ENCODE assay signal across 11 cellular contexts in the genomic region with DNA sequence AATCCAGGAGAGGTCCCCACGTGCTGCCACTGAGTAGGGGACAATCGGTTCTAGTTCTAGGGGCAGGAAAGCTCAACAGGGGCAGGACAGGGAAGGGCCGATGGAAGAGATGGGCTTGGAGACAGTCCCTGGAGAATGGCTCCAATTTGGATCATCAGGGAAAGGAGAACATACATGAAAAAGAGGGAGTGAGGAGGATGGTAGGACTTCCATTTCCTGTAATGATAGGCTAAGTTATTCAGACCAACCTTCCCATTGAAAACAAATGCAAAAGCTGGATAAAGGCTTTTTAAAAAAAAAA. TPM values are rescaled to one million over a fixed set of nuclear protein-coding genes. Genes with fewer than 3 reads are reported as not detected.
DNase-seq lines count a peak whose midpoint lies in the region; ATAC-seq, FAIRE-seq and TF ChIP-seq lines count a peak whose summit lies in the region.
"Had no signal": no experiment of that assay in that cellular context is flagged by ENCODE, and none has a peak within 500 bp of the region (broad histone marks: within the 10 kb centered on the region; RNA-seq: fewer than 3 reads in every experiment).

No MANE protein-coding gene starts in this region.

- H3K18ac ChIP-seq in H1 (ENCODE audit: extremely low read depth, low read length) = no peak overlapping the region

- no peak overlapping the region for H4K5ac ChIP-seq in H1 (ENCODE audit: insufficient read length, low read depth, low read length)

- no peak overlapping the region for H2BK5ac ChIP-seq in H1 (ENCODE audit: low read depth, low read length)

- TF ChIP-seq POLR2A in HepG2 (IDR thresholded peaks at IDR 0.05; ENCODE audit: insufficient read depth in 1 of 2, low read depth in 2 of 2, low read length in 2 of 2) (no peak), right lobe of liver (IDR thresholded peaks at IDR 0.05) (no peak), H1 (IDR thresholded peaks at IDR 0.05; ENCODE audit: control extremely low read depth in 1 of 2, low read depth in 2 of 2, low read length in 2 of 2) (no peak)

- H3K27ac ChIP-seq in HepG2 (ENCODE audit: extremely low read length, insufficient read depth, low read length) = no peak overlapping the region
- no peak overlapping the region for H3K27ac ChIP-seq in right lobe of liver
- H3K27ac ChIP-seq in OCI-LY3 (ENCODE audit: low read length) = no peak overlapping the region
- H3K27ac ChIP-seq in H1 (ENCODE audit: low read depth, low read length) = no peak overlapping the region
- H3K27ac ChIP-seq in smooth muscle cell (ENCODE audit: low read depth) = no peak overlapping the region

- peaks cover 5% of the 10 kb centered on the region for H3K9me3 ChIP-seq in HepG2 (ENCODE audit: low read length)
- no peaks in the 10 kb centered on the region for H3K9me3 ChIP-seq in right lobe of liver
- H3K9me3 ChIP-seq in OCI-LY3 (ENCODE audit: insufficient read depth, low read length) = no peaks in the 10 kb centered on the region
- H3K9me3 ChIP-seq in H1 (ENCODE audit: insufficient read depth in 2 of 2, low read depth in 1 of 2, low read length in 1 of 2) = peaks cover 7 to 13% of the 10 kb centered on the region in 2 experiments; a peak in 2 of 4 replicates
- H3K9me3 ChIP-seq in smooth muscle cell (replicated peaks; ENCODE audit: low read depth) = no peaks in the 10 kb centered on the region

- no peaks in the 10 kb centered on the region for H3F3A ChIP-seq in smooth muscle cell (ENCODE audit: low read depth)

- no peaks in the 10 kb centered on the region for H3K23me2 ChIP-seq in H1 (ENCODE audit: low read depth, low read length)

- H2BK20ac ChIP-seq in H1 (ENCODE audit: low read length) = no peak overlapping the region

- no peak overlapping the region for H2BK120ac ChIP-seq in H1 (replicated peaks; ENCODE audit: low read depth, low read length)

- H3K79me1 ChIP-seq in H1 (ENCODE audit: low read depth, low read length) = no peaks in the 10 kb centered on the region

- in situ Hi-C loops in HepG2 (cut with HindIII; ENCODE audit: extremely low pct_ligation_motif_present, low pct_unique_long_range_greater_than_20kb) = loop anchor here (5.0 kb wide), 2 partner anchors 76 to 126 kb away; no protein-coding TSS in a partner anchor

- BruUV-seq in HepG2 (replicated peaks; lab: Mats Ljungman, UMichigan) = no TSS peak

- no peak overlapping the region for H3K56ac ChIP-seq in H1 (replicated peaks; ENCODE audit: insufficient read length, low read depth, low read length)

- intact Hi-C loops in HepG2 (cut with micrococcal nuclease; ENCODE audit: unreplicated experiment) = loop anchor here (1.0 to 10.0 kb wide), 3 partner anchors 79 to 169 kb away; no protein-coding TSS in a partner anchor
- intact Hi-C loops in right lobe of liver (cut with DNase I) = no loop called here

- H3K4me1 ChIP-seq in HepG2 (ENCODE audit: insufficient read depth, low read length) (peaks cover 7% of the 10 kb centered on the region), right lobe of liver (no peaks in the 10 kb centered on the region), OCI-LY3 (ENCODE audit: low read length) (peaks cover 8% of the 10 kb centered on the region), H1 (replicated peaks in 1 of 4; ENCODE audit: control insufficient read depth in 3 of 4, insufficient read depth in 4 of 4, low read length in 3 of 4) (no peaks in the 10 kb centered on the region), smooth muscle cell (ENCODE audit: low read depth) (no peaks in the 10 kb centered on the region)

- ATAC-seq in HepG2 (peak; percentile 51), right lobe of liver (no peak), GM21723 (IDR thresholded peaks at IDR 0.05; ENCODE audit: unreplicated experiment) (no peak), GM21825 (IDR thresholded peaks at IDR 0.05; ENCODE audit: unreplicated experiment) (no peak)

- no peak overlapping the region for H2BK15ac ChIP-seq in H1 (ENCODE audit: low read length)

- no peaks in the 10 kb centered on the region for H4K20me1 ChIP-seq in HepG2 (ENCODE audit: insufficient read depth, low read length)
- H4K20me1 ChIP-seq in OCI-LY3 (ENCODE audit: insufficient read depth, low read length) = no peaks in the 10 kb centered on the region
- H4K20me1 ChIP-seq in H1 (replicated peaks in 1 of 2; ENCODE audit: control insufficient read depth in 1 of 2, insufficient read depth in 2 of 2, low read length in 2 of 2) = no peaks in the 10 kb centered on the region
- H4K20me1 ChIP-seq in smooth muscle cell (ENCODE audit: low read depth) = no peaks in the 10 kb centered on the region

- no peak for FAIRE-seq in HepG2 (lab: Jason Lieb, UNC)
- FAIRE-seq in H1 (lab: Jason Lieb, UNC) = no peak

- H3K4me3 ChIP-seq in HepG2 (replicated peaks in 1 of 3; ENCODE audit: insufficient read depth in 1 of 3, low read depth in 2 of 3, low read length in 3 of 3) = peak overlapping the region; percentile 14 to 64 (median 45)
- no peak overlapping the region for H3K4me3 ChIP-seq in right lobe of liver
- peak overlapping the region; percentile 58 for H3K4me3 ChIP-seq in OCI-LY3 (ENCODE audit: low read length)
- no peak overlapping the region for H3K4me3 ChIP-seq in H1 (ENCODE audit: extremely low read depth in 1 of 4, insufficient read depth in 2 of 4, low read depth in 3 of 4, low read length in 4 of 4)
- no peak overlapping the region for H3K4me3 ChIP-seq in smooth muscle cell

- no peak overlapping the region for H2BK12ac ChIP-seq in H1 (ENCODE audit: low read depth, low read length)

- TF ChIP-seq CTCF in HepG2 (CRISPR knock-in tag; IDR thresholded peaks at IDR 0.05) (no peak), right lobe of liver (IDR thresholded peaks at IDR 0.05) (no peak), OCI-LY3 (IDR thresholded peaks at IDR 0.05; ENCODE audit: low read depth, low read length) (no peak), H1 (IDR thresholded peaks at IDR 0.05; ENCODE audit: control extremely low read depth in 1 of 3, insufficient read depth in 1 of 3, low read depth in 1 of 3, low read length in 3 of 3) (no peak), smooth muscle cell (IDR thresholded peaks at IDR 0.05; ENCODE audit: borderline replicate concordance, insufficient read depth, poor library complexity, severe bottlenecking) (no peak)

- H3K9ac ChIP-seq in HepG2 (ENCODE audit: insufficient read depth, low read depth, low read length) = peak overlapping the region; percentile 54
- H3K9ac ChIP-seq in OCI-LY3 (ENCODE audit: low read length) = peak overlapping the region; percentile 45; the same call in 1 of the 2 replicates
- H3K9ac ChIP-seq in H1 (replicated peaks in 1 of 4; ENCODE audit: extremely low read depth in 1 of 4, low read depth in 3 of 4, low read length in 3 of 4) = no peak overlapping the region
- no peak overlapping the region for H3K9ac ChIP-seq in smooth muscle cell (ENCODE audit: low read depth)

- peak overlapping the region; percentile 99 for H2AFZ ChIP-seq in HepG2 (ENCODE audit: low read length)
- peak overlapping the region; percentile 100 for H2AFZ ChIP-seq in OCI-LY3 (ENCODE audit: low read depth, low read length)
- H2AFZ ChIP-seq in H1 (ENCODE audit: low read length) = peak overlapping the region; percentile 43
- peak overlapping the region; percentile 72 for H2AFZ ChIP-seq in smooth muscle cell (ENCODE audit: low read depth)

- no peak overlapping the region for H4K8ac ChIP-seq in H1 (ENCODE audit: extremely low read depth, insufficient read depth, low read length)

- WGBS in HepG2 (ENCODE audit: low lambda C conversion rate) = 13% methylated on average over 3 of the region's 3 CpGs
- 71% methylated on average over 3 of the region's 3 CpGs for WGBS in right lobe of liver (ENCODE audit: insufficient coverage, low coverage, low lambda C conversion rate, missing lambda C conversion rate)
- 60% methylated on average over 3 of the region's 3 CpGs; no CpG with 5 or more reads in 1 of the 2 experiments for WGBS in H1 (ENCODE audit: extremely low coverage in 1 of 2, insufficient coverage in 1 of 2, insufficient read length in 1 of 2, insufficient replicate concordance in 2 of 2, low coverage in 1 of 2, low lambda C conversion rate in 2 of 2, missing lambda C conversion rate in 1 of 2), 2 experiments
- WGBS in smooth muscle cell (ENCODE audit: low lambda C conversion rate) = 69% methylated on average over 3 of the region's 3 CpGs

- H4K91ac ChIP-seq in H1 (replicated peaks; ENCODE audit: insufficient read length, low read length) = no peak overlapping the region

- no peak overlapping the region for H3K23ac ChIP-seq in H1 (ENCODE audit: insufficient read length)

- POLR2A ChIA-PET in HepG2 (lab: Yijun Ruan, JAX) (interaction anchor here (0.6 to 2.2 kb wide), 8 partner anchors 12 to 178 kb away, joined by 3 to 10 read pairs (median 4); partner anchors contain the start of genes GPATCH8 and GRN), H1 (lab: Charles Lee; ENCODE audit: partially characterized antibody) (interaction anchor here (0.6 to 1.9 kb wide), 6 partner anchors 8 to 160 kb away, joined by 3 to 10 read pairs (median 4); partner anchors contain the start of genes FAM171A2 and GPATCH8)

- no peak for DNase-seq in HepG2 (ENCODE audit: low spot score)
- DNase-seq in right lobe of liver = no peak
- no peak for DNase-seq in H1 (ENCODE audit: low read depth in 1 of 2, low spot score in 2 of 2)
- no peak for DNase-seq in smooth muscle cell (lab: John Stamatoyannopoulos, UW; ENCODE audit: unreplicated experiment)
- DNase-seq in stimulated activated CD8-positive, alpha-beta memory T cell treated with anti-CD3 and anti-CD28 coated beads, Interleukin-4, amount 100 ng/mL, for 48 hours = no peak
- DNase-seq: DMS79 treated with DMSO at 0.1 percent for 48 hours, NCI-H446 treated with DMSO at 0.1 percent for 48 hours had no signal

- no peaks in the 10 kb centered on the region for H3K79me2 ChIP-seq in HepG2 (ENCODE audit: insufficient read depth, low read length)
- H3K79me2 ChIP-seq in OCI-LY3 (ENCODE audit: low read length) = no peaks in the 10 kb centered on the region
- H3K79me2 ChIP-seq in H1 (ENCODE audit: control insufficient read depth in 1 of 2, insufficient read depth in 2 of 2, low read length in 2 of 2) = no peaks in the 10 kb centered on the region
- no peaks in the 10 kb centered on the region for H3K79me2 ChIP-seq in smooth muscle cell (ENCODE audit: low read depth)

- TF ChIP-seq EP300 in HepG2 (IDR thresholded peaks at IDR 0.05; ENCODE audit: low read depth in 2 of 2, low read length in 2 of 2) (no peak), HepG2 (CRISPR knock-in tag; IDR thresholded peaks at IDR 0.05; ENCODE audit: borderline replicate concordance) (no peak), H1 (IDR thresholded peaks at IDR 0.05; ENCODE audit: borderline replicate concordance in 1 of 2, low read depth in 2 of 2, low read length in 2 of 2) (no peak)

- TF ChIP-seq RAD21 in HepG2 (CRISPR knock-in tag; IDR thresholded peaks at IDR 0.05) (no peak), H1 (IDR thresholded peaks at IDR 0.05 in 1 of 2, conservative IDR thresholded peaks at IDR 0.05 in 1 of 2; ENCODE audit: low read depth in 2 of 2, low read length in 2 of 2) (no peak)

- H3K27me3 ChIP-seq in HepG2 (ENCODE audit: control insufficient read depth in 1 of 2, insufficient read depth in 2 of 2, low read length in 2 of 2) = no peaks in the 10 kb centered on the region; a peak in 1 of 5 replicates
- no peaks in the 10 kb centered on the region for H3K27me3 ChIP-seq in right lobe of liver
- no peaks in the 10 kb centered on the region for H3K27me3 ChIP-seq in OCI-LY3 (ENCODE audit: low read depth, low read length)
- H3K27me3 ChIP-seq in H1 (replicated peaks in 1 of 4; ENCODE audit: control insufficient read depth in 3 of 4, extremely low read depth in 1 of 4, insufficient read depth in 3 of 4, low read length in 3 of 4) = no peaks in the 10 kb centered on the region
- H3K27me3 ChIP-seq in smooth muscle cell (ENCODE audit: low read depth) = no peaks in the 10 kb centered on the region

- no peaks in the 10 kb centered on the region for H3K36me3 ChIP-seq in HepG2 (replicated peaks in 1 of 2; ENCODE audit: control insufficient read depth in 1 of 2, insufficient read depth in 2 of 2, low read length in 2 of 2)
- H3K36me3 ChIP-seq in right lobe of liver = no peaks in the 10 kb centered on the region
- no peaks in the 10 kb centered on the region for H3K36me3 ChIP-seq in OCI-LY3 (replicated peaks; ENCODE audit: low read depth, low read length)
- no peaks in the 10 kb centered on the region for H3K36me3 ChIP-seq in H1 (ENCODE audit: control insufficient read depth in 2 of 4, insufficient read depth in 4 of 4, low read length in 3 of 4)
- H3K36me3 ChIP-seq in smooth muscle cell (ENCODE audit: low read depth) = no peaks in the 10 kb centered on the region

- H3K14ac ChIP-seq in H1 (ENCODE audit: insufficient read length) = no peak overlapping the region

- no peak overlapping the region for H3K4ac ChIP-seq in H1 (replicated peaks; ENCODE audit: insufficient read length, low read depth, low read length)

- H2AK5ac ChIP-seq in H1 (ENCODE audit: low read depth, low read length) = no peak overlapping the region

- CTCF ChIA-PET in HepG2 (lab: Yijun Ruan, JAX; ENCODE audit: low intra/inter-chr PET ratio, low total read pairs) (interaction anchor here (0.6 to 2.6 kb wide), 5 partner anchors 65 to 168 kb away, joined by 3 to 36 read pairs (median 4); no protein-coding TSS in a partner anchor), H1 (lab: Charles Lee; ENCODE audit: partially characterized antibody) (interaction anchor here (0.6 to 4.0 kb wide), 53 partner anchors 10 to 176 kb away, joined by 3 to 59 read pairs (median 4); partner anchors contain the start of genes FAM171A2, GPATCH8 and ITGA2B)

- H3K4me2 ChIP-seq in HepG2 (ENCODE audit: low read depth, low read length) (peak overlapping the region; percentile 87), OCI-LY3 (ENCODE audit: low read length) (peak overlapping the region; percentile 66), H1 (ENCODE audit: insufficient read depth in 1 of 2, low read depth in 2 of 2, low read length in 2 of 2) (no peak overlapping the region), smooth muscle cell (no peak overlapping the region)

RNA-seq across cellular contexts. Expression of gene GPATCH8, which starts 20.4 kb away (rescaled TPM):
- 21.5 and 37.7 TPM in 2 replicates for total RNA-seq in HepG2 (2016; rRNA removed; fragmentation: Illumina TruSeq; extraction: Trizol)
- total RNA-seq in HepG2 (2016; cell fraction: cytosol; rRNA removed; fragmentation: Illumina TruSeq; extraction: Trizol; ENCODE audit: low read depth) = 10.8 and 13.1 TPM in 2 replicates
- total RNA-seq in HepG2 (2016; cell fraction: insoluble cytoplasmic fraction; rRNA removed; fragmentation: Illumina TruSeq; extraction: Trizol) = 22.3 and 35.2 TPM in 2 replicates
- 11.2 and 12.6 TPM in 2 replicates for total RNA-seq in HepG2 (2016; cell fraction: membrane; rRNA removed; fragmentation: Illumina TruSeq; extraction: Trizol)
- total RNA-seq in HepG2 (2016; cell fraction: nucleus; rRNA removed; fragmentation: Illumina TruSeq; extraction: Trizol) = 49.3 and 55.3 TPM in 2 replicates
- 19.8 and 20.7 TPM in 2 replicates for polyA plus RNA-seq in HepG2 (2011; rRNA removed)
- polyA plus RNA-seq in HepG2 (2011; cell fraction: cytosol; rRNA removed) = 6.0 and 7.9 TPM in 2 replicates
- 24.4 and 28.4 TPM in 2 replicates for polyA plus RNA-seq in HepG2 (2011; cell fraction: nucleus; rRNA removed)
- polyA plus RNA-seq in HepG2 (2012) = 21.5 and 23.5 TPM in 2 replicates
- 0.87 and 1.2 TPM in 2 replicates for polyA plus RNA-seq in HepG2 (2016; cell fraction: cytosol; fragmentation: Illumina TruSeq; extraction: Trizol; ENCODE audit: low read depth)
- 15.4 and 18.6 TPM in 2 replicates for polyA plus RNA-seq in HepG2 (2016; cell fraction: insoluble cytoplasmic fraction; fragmentation: Illumina TruSeq; extraction: Trizol; ENCODE audit: low read depth)
- 2.7 and 3.2 TPM in 2 replicates for polyA plus RNA-seq in HepG2 (2016; cell fraction: membrane; fragmentation: Illumina TruSeq; extraction: Trizol; ENCODE audit: low read depth)
- polyA plus RNA-seq in HepG2 (2016; cell fraction: nucleus; fragmentation: Illumina TruSeq; extraction: Trizol; ENCODE audit: insufficient read depth, low read depth) = 46.4 and 56.1 TPM in 2 replicates
- polyA minus RNA-seq in HepG2 (2011; rRNA and poly(A)+ RNA removed; ENCODE audit: low replicate concordance) = 26.0 and 26.7 TPM in 2 replicates
- polyA minus RNA-seq in HepG2 (2011; cell fraction: cytosol; rRNA and poly(A)+ RNA removed) = 14.5 and 16.8 TPM in 2 replicates
- polyA minus RNA-seq in HepG2 (2011; cell fraction: nucleus; rRNA and poly(A)+ RNA removed) = 55.7 and 58.8 TPM in 2 replicates
- 10 to 100 TPM in 4 of 6 experiments, 1 to 10 TPM in 2; 8.1 to 14.4 (median 13.1) TPM for total RNA-seq in right lobe of liver
- 51.5 and 58.1 TPM in 2 replicates for total RNA-seq in H1 (2021; fragmentation: NEBNext Ultra II Directional; extraction: Animal tissue kit (Norgen Biotek cat#: 25700))
- polyA plus RNA-seq in H1 (2011; rRNA removed) = 20.5 and 21.6 TPM in 2 replicates
- polyA plus RNA-seq in H1 (2011; cell fraction: cytosol; rRNA removed) = 18.4 TPM
- 35.3 TPM for polyA plus RNA-seq in H1 (2011; cell fraction: nucleus; rRNA removed)
- 23.8 to 31.5 TPM (median 26.7 TPM) in 4 replicates for polyA plus RNA-seq in H1 (2012, experiment 1 of 2)
- polyA plus RNA-seq in H1 (2012, experiment 2 of 2) = 3.3 TPM
- polyA plus RNA-seq in H1 (2013, experiment 1 of 2) = 27.9 TPM
- polyA plus RNA-seq in H1 (2013, experiment 2 of 2) = 27.4 TPM
- polyA minus RNA-seq in H1 (2011; rRNA and poly(A)+ RNA removed) = 32.5 and 32.9 TPM in 2 replicates
- polyA minus RNA-seq in H1 (2011; cell fraction: cytosol; rRNA and poly(A)+ RNA removed) = 24.1 TPM
- polyA minus RNA-seq in H1 (2011; cell fraction: nucleus; rRNA and poly(A)+ RNA removed) = 47.5 TPM
- 17.6 and 20.2 TPM in 2 replicates for total RNA-seq in smooth muscle cell
- 25.0 and 34.3 TPM in 2 replicates for polyA plus RNA-seq in smooth muscle cell

RNA-seq across cellular contexts. Expression of gene FZD2, which starts 33.7 kb away (rescaled TPM):
- total RNA-seq in HepG2 (2016; rRNA removed; fragmentation: Illumina TruSeq; extraction: Trizol) (0.13 TPM in 1 of 2 replicates, not detected in the other), right lobe of liver (under 1 TPM; 0.11 to 0.64 (median 0.28) TPM), smooth muscle cell (19.8 and 29.7 TPM in 2 replicates)
- total RNA-seq in HepG2 (2016; cell fraction: cytosol; rRNA removed; fragmentation: Illumina TruSeq; extraction: Trizol; ENCODE audit: low read depth) = not detected in 2 replicates
- 0.06 TPM in 1 of 2 replicates, not detected in the other for total RNA-seq in HepG2 (2016; cell fraction: insoluble cytoplasmic fraction; rRNA removed; fragmentation: Illumina TruSeq; extraction: Trizol)
- total RNA-seq in HepG2 (2016; cell fraction: membrane; rRNA removed; fragmentation: Illumina TruSeq; extraction: Trizol) = 0.06 TPM in 1 of 2 replicates, not detected in the other
- total RNA-seq in HepG2 (2016; cell fraction: nucleus; rRNA removed; fragmentation: Illumina TruSeq; extraction: Trizol) = not detected in 2 replicates
- polyA plus RNA-seq in HepG2 (2011; rRNA removed) (0.07 and 0.10 TPM in 2 replicates), H1 (2011; rRNA removed) (86.7 and 93.6 TPM in 2 replicates), smooth muscle cell (31.3 and 33.7 TPM in 2 replicates)
- polyA plus RNA-seq in HepG2 (2011; cell fraction: cytosol; rRNA removed) = 0.08 and 0.12 TPM in 2 replicates
- 0.06 TPM in 1 of 2 replicates, not detected in the other for polyA plus RNA-seq in HepG2 (2011; cell fraction: nucleus; rRNA removed)
- polyA plus RNA-seq in HepG2 (2012) = not detected in 2 replicates
- not detected in 2 replicates for polyA plus RNA-seq in HepG2 (2016; cell fraction: cytosol; fragmentation: Illumina TruSeq; extraction: Trizol; ENCODE audit: low read depth)
- not detected in 2 replicates for polyA plus RNA-seq in HepG2 (2016; cell fraction: insoluble cytoplasmic fraction; fragmentation: Illumina TruSeq; extraction: Trizol; ENCODE audit: low read depth)
- polyA plus RNA-seq in HepG2 (2016; cell fraction: membrane; fragmentation: Illumina TruSeq; extraction: Trizol; ENCODE audit: low read depth) = not detected in 2 replicates
- not detected in 2 replicates for polyA plus RNA-seq in HepG2 (2016; cell fraction: nucleus; fragmentation: Illumina TruSeq; extraction: Trizol; ENCODE audit: insufficient read depth, low read depth)
- polyA minus RNA-seq in HepG2 (2011; rRNA and poly(A)+ RNA removed; ENCODE audit: low replicate concordance) = 0.26 and 17.3 TPM in 2 replicates
- 0.35 TPM in 1 of 2 replicates, not detected in the other for polyA minus RNA-seq in HepG2 (2011; cell fraction: cytosol; rRNA and poly(A)+ RNA removed)
- polyA minus RNA-seq in HepG2 (2011; cell fraction: nucleus; rRNA and poly(A)+ RNA removed) = not detected in 2 replicates
- 17.0 and 17.6 TPM in 2 replicates for total RNA-seq in H1 (2021; fragmentation: NEBNext Ultra II Directional; extraction: Animal tissue kit (Norgen Biotek cat#: 25700))
- polyA plus RNA-seq in H1 (2011; cell fraction: cytosol; rRNA removed) = 41.3 TPM
- polyA plus RNA-seq in H1 (2011; cell fraction: nucleus; rRNA removed) = 37.7 TPM
- polyA plus RNA-seq in H1 (2012, experiment 1 of 2) = 21.7 to 33.8 TPM (median 32.4 TPM) in 4 replicates
- 30.9 TPM for polyA plus RNA-seq in H1 (2012, experiment 2 of 2)
- polyA plus RNA-seq in H1 (2013, experiment 1 of 2) = 12.3 TPM
- 12.0 TPM for polyA plus RNA-seq in H1 (2013, experiment 2 of 2)
- polyA minus RNA-seq in H1 (2011; rRNA and poly(A)+ RNA removed) = 22.5 and 38.9 TPM in 2 replicates
- polyA minus RNA-seq in H1 (2011; cell fraction: cytosol; rRNA and poly(A)+ RNA removed) = 37.7 TPM
- 23.6 TPM for polyA minus RNA-seq in H1 (2011; cell fraction: nucleus; rRNA and poly(A)+ RNA removed)
- total RNA-seq: CD4-positive, CD25-positive, alpha-beta regulatory T cell had no signal
- polyA plus RNA-seq: CD4-positive, CD25-positive, alpha-beta regulatory T cell had no signal

Comparison
In these comparisons a context has a peak if more than half of its experiments do, and no peak if none do; other contexts are left out.
1. H3K4me3 ChIP-seq: peak in HepG2 (3 of 3) and OCI-LY3 (single experiment); none in right lobe of liver (0 of 3), H1 (0 of 4) and smooth muscle cell (single experiment).
2. H2AFZ ChIP-seq: peak in every context shown above with its lines; median percentile 100 in OCI-LY3; 99 in HepG2; 72 in smooth muscle cell; 43 in H1.
3. H3K4me2 ChIP-seq: peak in HepG2 (single experiment) and OCI-LY3 (single experiment); none in H1 (0 of 2) and smooth muscle cell (single experiment).
4. H3K9ac ChIP-seq: peak in HepG2 (single experiment) and OCI-LY3 (single experiment); none in H1 (0 of 4) and smooth muscle cell (single experiment).
5. RNA of gene FZD2, which starts 33.7 kb away (total RNA-seq): 19.8 to 29.7 TPM in smooth muscle cell and 17.0 to 17.6 TPM in H1; 0.11 to 0.64 TPM in right lobe of liver and 0.06 to 0.13 TPM in HepG2; every median in the first group is over 10 times any median in the second.